8 cellular contexts compared by ENCODE assay signal in genomic region chr3:177679568-177680441, GRCh38.
DNase-seq lines count a peak whose midpoint lies in the region; ATAC-seq, FAIRE-seq and TF ChIP-seq lines count a peak whose summit lies in the region.
"Had no signal": no experiment of that assay in that cellular context is flagged by ENCODE, and none has a peak within 500 bp of the region (broad histone marks: within the 10 kb centered on the region; RNA-seq: fewer than 3 reads in every experiment).

No MANE protein-coding gene starts in this region.

- H3K36me3 ChIP-seq in osteoblast (ENCODE audit: insufficient read depth, low read length): no peaks in the 10 kb centered on the region
- no peaks in the 10 kb centered on the region for H3K36me3 ChIP-seq in kidney (ENCODE audit: control insufficient read depth in 1 of 2, insufficient read depth in 2 of 2, low read length in 2 of 2)

- no peaks in the 10 kb centered on the region for H3K27me3 Mint-ChIP-seq in activated naive CD8-positive, alpha-beta T cell treated with anti-CD3 and anti-CD28 coated beads for 36 hours

- no peaks in the 10 kb centered on the region for H3K79me2 ChIP-seq in osteoblast (ENCODE audit: insufficient read depth, low read length)

- no peaks in the 10 kb centered on the region for H4K20me1 ChIP-seq in osteoblast (ENCODE audit: insufficient read depth, low read length)

- H3K4me1 ChIP-seq in osteoblast (ENCODE audit: insufficient read depth, low read length): peaks cover 16% of the 10 kb centered on the region
- H3K4me1 ChIP-seq in kidney (ENCODE audit: control insufficient read depth in 1 of 2, insufficient read depth in 1 of 2, low read depth in 1 of 2, low read length in 2 of 2): peaks cover 0 to 4% of the 10 kb centered on the region in 2 donors

- peak; percentile 53 for DNase-seq in activated naive CD8-positive, alpha-beta T cell treated with anti-CD3 and anti-CD28 coated beads for 36 hours
- DNase-seq in osteoblast (ENCODE audit: insufficient read length, low spot score, missing footprints) (peak; percentile 52), HK-2 (ENCODE audit: unreplicated experiment) (no peak), kidney (no peak)
- DNase-seq: naive B cell had no signal

- no peaks in the 10 kb centered on the region for H3K27me3 ChIP-seq in osteoblast (ENCODE audit: insufficient read depth, low read length)

- H2AFZ ChIP-seq in osteoblast (ENCODE audit: low read length): no peak overlapping the region

- H3K4me3 ChIP-seq in osteoblast (ENCODE audit: insufficient read depth, low read length): no peak overlapping the region
- H3K4me3 ChIP-seq in kidney (ENCODE audit: low read length in 2 of 2): no peak overlapping the region

- H3K9me3 Mint-ChIP-seq in activated naive CD8-positive, alpha-beta T cell treated with anti-CD3 and anti-CD28 coated beads for 36 hours: peaks cover 5% of the 10 kb centered on the region

- TF ChIP-seq CTCF in osteoblast (IDR thresholded peaks at IDR 0.05; ENCODE audit: extremely low read depth, low read depth, low read length) (no peak), kidney (IDR thresholded peaks at IDR 0.05; ENCODE audit: borderline replicate concordance, extremely low read depth, insufficient read depth) (no peak)

- no peak overlapping the region for H3K9ac ChIP-seq in kidney (ENCODE audit: low read length in 2 of 2)

- intact Hi-C loops in kidney (cut with DNase I): no loop called here

- H3K4me1 Mint-ChIP-seq in activated naive CD8-positive, alpha-beta T cell treated with anti-CD3 and anti-CD28 coated beads for 36 hours: peaks cover 40% of the 10 kb centered on the region

- H3K36me3 Mint-ChIP-seq in activated naive CD8-positive, alpha-beta T cell treated with anti-CD3 and anti-CD28 coated beads for 36 hours: peaks cover 4% of the 10 kb centered on the region
- H3K36me3 Mint-ChIP-seq: naive B cell had no signal

- peak overlapping the region; percentile 1 for H3K4me2 ChIP-seq in osteoblast (ENCODE audit: insufficient read depth, low read length)

- no peak overlapping the region for H3K4me3 Mint-ChIP-seq in activated naive CD8-positive, alpha-beta T cell treated with anti-CD3 and anti-CD28 coated beads for 36 hours
- H3K4me3 Mint-ChIP-seq: naive B cell had no signal

- FAIRE-seq in kidney (lab: Jason Lieb, UNC): no peak

- ATAC-seq in GM19035 (IDR thresholded peaks at IDR 0.05; ENCODE audit: unreplicated experiment) (peak; percentile 66), HG03196 (IDR thresholded peaks at IDR 0.05; ENCODE audit: unreplicated experiment) (peak; percentile 77), GM21367 (IDR thresholded peaks at IDR 0.05; ENCODE audit: unreplicated experiment) (no peak)

- peak overlapping the region; percentile 60 for H3K27ac Mint-ChIP-seq in activated naive CD8-positive, alpha-beta T cell treated with anti-CD3 and anti-CD28 coated beads for 36 hours
- H3K27ac Mint-ChIP-seq: naive B cell had no signal

- H3K27ac ChIP-seq in osteoblast (ENCODE audit: low read depth, low read length): peak overlapping the region; percentile 13
- no peak overlapping the region for H3K27ac ChIP-seq in kidney (ENCODE audit: low read depth in 2 of 2, low read length in 2 of 2)

- H3K9me3 ChIP-seq in osteoblast (ENCODE audit: low read depth, low read length) (no peaks in the 10 kb centered on the region), kidney (ENCODE audit: control insufficient read depth in 1 of 2, low read length in 2 of 2) (no peaks in the 10 kb centered on the region)

Comparison
In these comparisons a context has a peak if more than half of its experiments do, and no peak if none do; other contexts are left out.
1. DNase-seq: peak in activated naive CD8-positive, alpha-beta T cell treated with anti-CD3 and anti-CD28 coated beads for 36 hours (single experiment) and osteoblast (single experiment); none in HK-2 (single experiment) and kidney (single experiment).